In the genomic region with DNA sequence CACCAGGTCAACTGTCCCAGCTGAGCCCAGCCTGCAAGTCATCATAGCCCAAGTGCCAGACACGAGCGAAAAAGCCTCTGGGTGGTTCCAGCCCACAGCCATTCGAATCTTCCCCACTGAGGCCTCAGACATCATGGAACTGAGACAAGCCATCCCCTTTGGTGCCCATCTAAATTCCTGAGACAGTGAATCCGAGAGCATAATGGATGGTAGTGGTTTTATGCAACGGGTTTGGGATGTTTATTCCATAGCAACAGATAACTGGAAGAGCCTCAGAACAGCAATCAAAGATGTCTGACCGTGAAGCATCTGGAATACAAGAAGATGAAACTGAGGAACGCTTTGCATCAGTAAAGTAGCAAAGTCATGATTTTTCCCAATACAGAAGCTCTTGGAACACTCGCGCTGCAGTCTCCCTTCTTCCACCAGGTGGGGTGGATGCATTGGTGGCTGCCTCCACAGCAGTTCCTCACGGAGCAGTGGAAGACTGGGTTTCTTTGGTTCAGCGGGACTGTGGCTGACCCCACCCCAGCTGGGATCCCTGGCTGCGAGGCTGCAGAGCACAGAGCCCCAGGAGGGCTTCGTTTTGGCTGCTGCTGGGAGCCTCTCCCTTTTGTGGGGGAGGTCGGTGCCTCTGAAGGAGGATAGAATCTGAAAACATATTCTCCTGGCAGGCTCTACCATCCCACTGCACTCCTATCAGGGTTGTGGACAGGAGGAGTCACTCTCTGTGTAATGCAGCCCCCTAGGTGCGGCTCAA, we compare ENCODE assay signal across 1 cellular context.
TF ChIP-seq lines count a peak whose summit lies in the region.

No MANE protein-coding gene starts in this region.

TF ChIP-seq in HEK293, 187 proteins besides CTCF, POLR2A, EP300 and RAD21 (continued from another document):
- no peak for TF ChIP-seq ZNF112 (tag by site-specific recombination; IDR thresholded peaks at IDR 0.05)
- no peak for TF ChIP-seq ZSCAN23 (tag by site-specific recombination; IDR thresholded peaks at IDR 0.05)
- no peak for TF ChIP-seq ZNF23 (tag by site-specific recombination; IDR thresholded peaks at IDR 0.05; ENCODE audit: borderline replicate concordance)
- TF ChIP-seq, protein P1, sequence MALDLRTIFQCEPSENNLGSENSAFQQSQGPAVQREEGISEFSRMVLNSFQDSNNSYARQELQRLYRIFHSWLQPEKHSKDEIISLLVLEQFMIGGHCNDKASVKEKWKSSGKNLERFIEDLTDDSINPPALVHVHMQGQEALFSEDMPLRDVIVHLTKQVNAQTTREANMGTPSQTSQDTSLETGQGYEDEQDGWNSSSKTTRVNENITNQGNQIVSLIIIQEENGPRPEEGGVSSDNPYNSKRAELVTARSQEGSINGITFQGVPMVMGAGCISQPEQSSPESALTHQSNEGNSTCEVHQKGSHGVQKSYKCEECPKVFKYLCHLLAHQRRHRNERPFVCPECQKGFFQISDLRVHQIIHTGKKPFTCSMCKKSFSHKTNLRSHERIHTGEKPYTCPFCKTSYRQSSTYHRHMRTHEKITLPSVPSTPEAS (tag by site-specific recombination; IDR thresholded peaks at IDR 0.05) = no peak
- no peak for TF ChIP-seq ZNF391 (tag by site-specific recombination; IDR thresholded peaks at IDR 0.05; ENCODE audit: borderline replicate concordance, low read depth)
- TF ChIP-seq, protein P2, sequence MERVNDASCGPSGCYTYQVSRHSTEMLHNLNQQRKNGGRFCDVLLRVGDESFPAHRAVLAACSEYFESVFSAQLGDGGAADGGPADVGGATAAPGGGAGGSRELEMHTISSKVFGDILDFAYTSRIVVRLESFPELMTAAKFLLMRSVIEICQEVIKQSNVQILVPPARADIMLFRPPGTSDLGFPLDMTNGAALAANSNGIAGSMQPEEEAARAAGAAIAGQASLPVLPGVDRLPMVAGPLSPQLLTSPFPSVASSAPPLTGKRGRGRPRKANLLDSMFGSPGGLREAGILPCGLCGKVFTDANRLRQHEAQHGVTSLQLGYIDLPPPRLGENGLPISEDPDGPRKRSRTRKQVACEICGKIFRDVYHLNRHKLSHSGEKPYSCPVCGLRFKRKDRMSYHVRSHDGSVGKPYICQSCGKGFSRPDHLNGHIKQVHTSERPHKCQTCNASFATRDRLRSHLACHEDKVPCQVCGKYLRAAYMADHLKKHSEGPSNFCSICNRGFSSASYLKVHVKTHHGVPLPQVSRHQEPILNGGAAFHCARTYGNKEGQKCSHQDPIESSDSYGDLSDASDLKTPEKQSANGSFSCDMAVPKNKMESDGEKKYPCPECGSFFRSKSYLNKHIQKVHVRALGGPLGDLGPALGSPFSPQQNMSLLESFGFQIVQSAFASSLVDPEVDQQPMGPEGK (tag by site-specific recombination; IDR thresholded peaks at IDR 0.05) = peak; percentile 14; the same call in 1 of the 2 replicates
- TF ChIP-seq ZNF2 (tag by site-specific recombination; IDR thresholded peaks at IDR 0.05) = peak; percentile 70; the same call in 1 of the 2 replicates
- TF ChIP-seq WT1 (tag by site-specific recombination; IDR thresholded peaks at IDR 0.05) = no peak
- TF ChIP-seq ZNF677 (tag by site-specific recombination; IDR thresholded peaks at IDR 0.05) = no peak
- TF ChIP-seq, protein P3, sequence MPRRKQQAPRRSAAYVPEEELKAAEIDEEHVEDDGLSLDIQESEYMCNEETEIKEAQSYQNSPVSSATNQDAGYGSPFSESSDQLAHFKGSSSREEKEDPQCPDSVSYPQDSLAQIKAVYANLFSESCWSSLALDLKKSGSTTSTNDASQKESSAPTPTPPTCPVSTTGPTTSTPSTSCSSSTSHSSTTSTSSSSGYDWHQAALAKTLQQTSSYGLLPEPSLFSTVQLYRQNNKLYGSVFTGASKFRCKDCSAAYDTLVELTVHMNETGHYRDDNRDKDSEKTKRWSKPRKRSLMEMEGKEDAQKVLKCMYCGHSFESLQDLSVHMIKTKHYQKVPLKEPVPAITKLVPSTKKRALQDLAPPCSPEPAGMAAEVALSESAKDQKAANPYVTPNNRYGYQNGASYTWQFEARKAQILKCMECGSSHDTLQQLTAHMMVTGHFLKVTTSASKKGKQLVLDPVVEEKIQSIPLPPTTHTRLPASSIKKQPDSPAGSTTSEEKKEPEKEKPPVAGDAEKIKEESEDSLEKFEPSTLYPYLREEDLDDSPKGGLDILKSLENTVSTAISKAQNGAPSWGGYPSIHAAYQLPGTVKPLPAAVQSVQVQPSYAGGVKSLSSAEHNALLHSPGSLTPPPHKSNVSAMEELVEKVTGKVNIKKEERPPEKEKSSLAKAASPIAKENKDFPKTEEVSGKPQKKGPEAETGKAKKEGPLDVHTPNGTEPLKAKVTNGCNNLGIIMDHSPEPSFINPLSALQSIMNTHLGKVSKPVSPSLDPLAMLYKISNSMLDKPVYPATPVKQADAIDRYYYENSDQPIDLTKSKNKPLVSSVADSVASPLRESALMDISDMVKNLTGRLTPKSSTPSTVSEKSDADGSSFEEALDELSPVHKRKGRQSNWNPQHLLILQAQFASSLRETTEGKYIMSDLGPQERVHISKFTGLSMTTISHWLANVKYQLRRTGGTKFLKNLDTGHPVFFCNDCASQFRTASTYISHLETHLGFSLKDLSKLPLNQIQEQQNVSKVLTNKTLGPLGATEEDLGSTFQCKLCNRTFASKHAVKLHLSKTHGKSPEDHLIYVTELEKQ (tag by site-specific recombination; IDR thresholded peaks at IDR 0.05; ENCODE audit: borderline replicate concordance) = no peak
- TF ChIP-seq ZSCAN16 (tag by site-specific recombination; IDR thresholded peaks at IDR 0.05) = no peak
- no peak for TF ChIP-seq SP3 (tag by site-specific recombination; IDR thresholded peaks at IDR 0.05)
- TF ChIP-seq TCF7L2 (IDR thresholded peaks at IDR 0.05; ENCODE audit: borderline replicate concordance, low read depth, low read length) = no peak
- TF ChIP-seq HOXA7 (CRISPR knock-in tag; IDR thresholded peaks at IDR 0.05; ENCODE audit: borderline replicate concordance) = no peak
- no peak for TF ChIP-seq OSR2 (tag by site-specific recombination; IDR thresholded peaks at IDR 0.05)
- TF ChIP-seq, protein P4, sequence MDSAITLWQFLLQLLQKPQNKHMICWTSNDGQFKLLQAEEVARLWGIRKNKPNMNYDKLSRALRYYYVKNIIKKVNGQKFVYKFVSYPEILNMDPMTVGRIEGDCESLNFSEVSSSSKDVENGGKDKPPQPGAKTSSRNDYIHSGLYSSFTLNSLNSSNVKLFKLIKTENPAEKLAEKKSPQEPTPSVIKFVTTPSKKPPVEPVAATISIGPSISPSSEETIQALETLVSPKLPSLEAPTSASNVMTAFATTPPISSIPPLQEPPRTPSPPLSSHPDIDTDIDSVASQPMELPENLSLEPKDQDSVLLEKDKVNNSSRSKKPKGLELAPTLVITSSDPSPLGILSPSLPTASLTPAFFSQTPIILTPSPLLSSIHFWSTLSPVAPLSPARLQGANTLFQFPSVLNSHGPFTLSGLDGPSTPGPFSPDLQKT (IDR thresholded peaks at IDR 0.05; ENCODE audit: borderline replicate concordance, low read depth, low read length) = no peak
- TF ChIP-seq ZNF610 (tag by site-specific recombination; IDR thresholded peaks at IDR 0.05; ENCODE audit: borderline replicate concordance) = no peak
- no peak for TF ChIP-seq ZNF155 (tag by site-specific recombination; IDR thresholded peaks at IDR 0.05)
- no peak for TF ChIP-seq ZNF350 (tag by site-specific recombination; IDR thresholded peaks at IDR 0.05)
- TF ChIP-seq ZNF341 (tag by site-specific recombination; IDR thresholded peaks at IDR 0.05; ENCODE audit: low read depth) = no peak
- no peak for TF ChIP-seq SP2 (tag by site-specific recombination; IDR thresholded peaks at IDR 0.05)
- TF ChIP-seq, protein P5, sequence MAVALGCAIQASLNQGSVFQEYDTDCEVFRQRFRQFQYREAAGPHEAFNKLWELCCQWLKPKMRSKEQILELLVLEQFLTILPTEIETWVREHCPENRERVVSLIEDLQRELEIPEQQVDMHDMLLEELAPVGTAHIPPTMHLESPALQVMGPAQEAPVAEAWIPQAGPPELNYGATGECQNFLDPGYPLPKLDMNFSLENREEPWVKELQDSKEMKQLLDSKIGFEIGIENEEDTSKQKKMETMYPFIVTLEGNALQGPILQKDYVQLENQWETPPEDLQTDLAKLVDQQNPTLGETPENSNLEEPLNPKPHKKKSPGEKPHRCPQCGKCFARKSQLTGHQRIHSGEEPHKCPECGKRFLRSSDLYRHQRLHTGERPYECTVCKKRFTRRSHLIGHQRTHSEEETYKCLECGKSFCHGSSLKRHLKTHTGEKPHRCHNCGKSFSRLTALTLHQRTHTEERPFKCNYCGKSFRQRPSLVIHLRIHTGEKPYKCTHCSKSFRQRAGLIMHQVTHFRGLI (tag by site-specific recombination; IDR thresholded peaks at IDR 0.05) = no peak
- TF ChIP-seq, protein P6, sequence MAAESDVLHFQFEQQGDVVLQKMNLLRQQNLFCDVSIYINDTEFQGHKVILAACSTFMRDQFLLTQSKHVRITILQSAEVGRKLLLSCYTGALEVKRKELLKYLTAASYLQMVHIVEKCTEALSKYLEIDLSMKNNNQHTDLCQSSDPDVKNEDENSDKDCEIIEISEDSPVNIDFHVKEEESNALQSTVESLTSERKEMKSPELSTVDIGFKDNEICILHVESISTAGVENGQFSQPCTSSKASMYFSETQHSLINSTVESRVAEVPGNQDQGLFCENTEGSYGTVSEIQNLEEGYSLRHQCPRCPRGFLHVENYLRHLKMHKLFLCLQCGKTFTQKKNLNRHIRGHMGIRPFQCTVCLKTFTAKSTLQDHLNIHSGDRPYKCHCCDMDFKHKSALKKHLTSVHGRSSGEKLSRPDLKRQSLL (tag by site-specific recombination; IDR thresholded peaks at IDR 0.05) = peak; percentile 20; the same call in 1 of the 2 replicates
- TF ChIP-seq HOXD13 (CRISPR knock-in tag; IDR thresholded peaks at IDR 0.05; ENCODE audit: borderline replicate concordance) = no peak
- peak; percentile 57 for TF ChIP-seq ZBTB17 (tag by site-specific recombination; IDR thresholded peaks at IDR 0.05)
- TF ChIP-seq KLF1 (tag by site-specific recombination; IDR thresholded peaks at IDR 0.05) = no peak
- TF ChIP-seq, protein P7, sequence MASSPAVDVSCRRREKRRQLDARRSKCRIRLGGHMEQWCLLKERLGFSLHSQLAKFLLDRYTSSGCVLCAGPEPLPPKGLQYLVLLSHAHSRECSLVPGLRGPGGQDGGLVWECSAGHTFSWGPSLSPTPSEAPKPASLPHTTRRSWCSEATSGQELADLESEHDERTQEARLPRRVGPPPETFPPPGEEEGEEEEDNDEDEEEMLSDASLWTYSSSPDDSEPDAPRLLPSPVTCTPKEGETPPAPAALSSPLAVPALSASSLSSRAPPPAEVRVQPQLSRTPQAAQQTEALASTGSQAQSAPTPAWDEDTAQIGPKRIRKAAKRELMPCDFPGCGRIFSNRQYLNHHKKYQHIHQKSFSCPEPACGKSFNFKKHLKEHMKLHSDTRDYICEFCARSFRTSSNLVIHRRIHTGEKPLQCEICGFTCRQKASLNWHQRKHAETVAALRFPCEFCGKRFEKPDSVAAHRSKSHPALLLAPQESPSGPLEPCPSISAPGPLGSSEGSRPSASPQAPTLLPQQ (tag by site-specific recombination; IDR thresholded peaks at IDR 0.05) = no peak
- TF ChIP-seq KLF10 (tag by site-specific recombination; IDR thresholded peaks at IDR 0.05) = no peak
- TF ChIP-seq, protein P8, sequence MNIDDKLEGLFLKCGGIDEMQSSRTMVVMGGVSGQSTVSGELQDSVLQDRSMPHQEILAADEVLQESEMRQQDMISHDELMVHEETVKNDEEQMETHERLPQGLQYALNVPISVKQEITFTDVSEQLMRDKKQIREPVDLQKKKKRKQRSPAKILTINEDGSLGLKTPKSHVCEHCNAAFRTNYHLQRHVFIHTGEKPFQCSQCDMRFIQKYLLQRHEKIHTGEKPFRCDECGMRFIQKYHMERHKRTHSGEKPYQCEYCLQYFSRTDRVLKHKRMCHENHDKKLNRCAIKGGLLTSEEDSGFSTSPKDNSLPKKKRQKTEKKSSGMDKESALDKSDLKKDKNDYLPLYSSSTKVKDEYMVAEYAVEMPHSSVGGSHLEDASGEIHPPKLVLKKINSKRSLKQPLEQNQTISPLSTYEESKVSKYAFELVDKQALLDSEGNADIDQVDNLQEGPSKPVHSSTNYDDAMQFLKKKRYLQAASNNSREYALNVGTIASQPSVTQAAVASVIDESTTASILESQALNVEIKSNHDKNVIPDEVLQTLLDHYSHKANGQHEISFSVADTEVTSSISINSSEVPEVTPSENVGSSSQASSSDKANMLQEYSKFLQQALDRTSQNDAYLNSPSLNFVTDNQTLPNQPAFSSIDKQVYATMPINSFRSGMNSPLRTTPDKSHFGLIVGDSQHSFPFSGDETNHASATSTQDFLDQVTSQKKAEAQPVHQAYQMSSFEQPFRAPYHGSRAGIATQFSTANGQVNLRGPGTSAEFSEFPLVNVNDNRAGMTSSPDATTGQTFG (tag by site-specific recombination; IDR thresholded peaks at IDR 0.05; ENCODE audit: borderline replicate concordance) = no peak
- peak; percentile 55; the same call in 1 of the 2 replicates for TF ChIP-seq GLIS2 (tag by site-specific recombination; IDR thresholded peaks at IDR 0.05)
- TF ChIP-seq ZNF560 (tag by site-specific recombination; IDR thresholded peaks at IDR 0.05; ENCODE audit: borderline replicate concordance) = no peak
- peak; percentile 60 for TF ChIP-seq ZNF654 (tag by site-specific recombination; IDR thresholded peaks at IDR 0.05; ENCODE audit: low read depth)
- no peak for TF ChIP-seq ZBTB8A (tag by site-specific recombination; IDR thresholded peaks at IDR 0.05)
- TF ChIP-seq ZNF423 (tag by site-specific recombination; IDR thresholded peaks at IDR 0.05) = no peak
- TF ChIP-seq, protein P9, sequence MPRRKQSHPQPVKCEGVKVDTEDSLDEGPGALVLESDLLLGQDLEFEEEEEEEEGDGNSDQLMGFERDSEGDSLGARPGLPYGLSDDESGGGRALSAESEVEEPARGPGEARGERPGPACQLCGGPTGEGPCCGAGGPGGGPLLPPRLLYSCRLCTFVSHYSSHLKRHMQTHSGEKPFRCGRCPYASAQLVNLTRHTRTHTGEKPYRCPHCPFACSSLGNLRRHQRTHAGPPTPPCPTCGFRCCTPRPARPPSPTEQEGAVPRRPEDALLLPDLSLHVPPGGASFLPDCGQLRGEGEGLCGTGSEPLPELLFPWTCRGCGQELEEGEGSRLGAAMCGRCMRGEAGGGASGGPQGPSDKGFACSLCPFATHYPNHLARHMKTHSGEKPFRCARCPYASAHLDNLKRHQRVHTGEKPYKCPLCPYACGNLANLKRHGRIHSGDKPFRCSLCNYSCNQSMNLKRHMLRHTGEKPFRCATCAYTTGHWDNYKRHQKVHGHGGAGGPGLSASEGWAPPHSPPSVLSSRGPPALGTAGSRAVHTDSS (tag by site-specific recombination; IDR thresholded peaks at IDR 0.05) = no peak
